ENCODE assay signal across 18 cellular contexts in the genomic region with DNA sequence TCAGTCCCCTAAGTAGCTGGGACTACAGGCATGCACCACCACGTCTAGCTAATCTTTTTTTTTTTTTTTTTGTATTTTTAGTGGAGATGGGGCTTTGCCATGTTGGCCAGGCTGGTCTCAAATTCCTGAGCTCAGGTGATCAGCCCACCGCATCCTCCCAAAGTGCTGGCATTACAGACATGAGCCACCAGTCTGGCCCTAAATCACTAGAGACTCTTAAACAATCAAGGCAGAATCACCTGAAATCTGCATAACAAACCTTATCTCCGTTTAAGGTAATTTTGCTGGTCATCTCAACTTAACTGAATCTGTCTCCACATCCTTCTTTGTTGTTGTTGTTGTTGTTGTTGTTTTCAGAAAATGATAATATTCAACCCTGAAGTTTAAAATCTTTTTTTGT. TPM values are rescaled to one million over a fixed set of nuclear protein-coding genes. Genes with fewer than 3 reads are reported as not detected.
DNase-seq lines count a peak whose midpoint lies in the region; ATAC-seq, FAIRE-seq and TF ChIP-seq lines count a peak whose summit lies in the region.
"Had no signal": no experiment of that assay in that cellular context is flagged by ENCODE, and none has a peak within 500 bp of the region (broad histone marks: within the 10 kb centered on the region; RNA-seq: fewer than 3 reads in every experiment).

No MANE protein-coding gene starts in this region.

- H3K36me3 Mint-ChIP-seq in GM23338 (ENCODE audit: low read depth), result peaks cover 29% of the 10 kb centered on the region

- no peak for TF ChIP-seq RAD21 in H1 (IDR thresholded peaks at IDR 0.05 in 1 of 2, conservative IDR thresholded peaks at IDR 0.05 in 1 of 2; ENCODE audit: low read depth in 2 of 2, low read length in 2 of 2)

- intact Hi-C loops in breast epithelium (cut with DNase I; ENCODE audit: low total_unique reads), result no loop called here

- H3K27me3 ChIP-seq in GM23338 (ENCODE audit: insufficient read depth), result no peaks in the 10 kb centered on the region
- no peaks in the 10 kb centered on the region for H3K27me3 ChIP-seq in Karpas-422 (ENCODE audit: low read length)
- H3K27me3 ChIP-seq in H1 (replicated peaks in 1 of 4; ENCODE audit: control insufficient read depth in 3 of 4, extremely low read depth in 1 of 4, insufficient read depth in 3 of 4, low read length in 3 of 4), result no peaks in the 10 kb centered on the region
- H3K27me3 ChIP-seq in breast epithelium, result no peaks in the 10 kb centered on the region

- H3K4ac ChIP-seq in H1 (replicated peaks; ENCODE audit: insufficient read length, low read depth, low read length), result no peak overlapping the region

- TF ChIP-seq CTCF in GM23338 (conservative IDR thresholded peaks at IDR 0.05; ENCODE audit: low read depth in 2 of 2), result no peak
- no peak for TF ChIP-seq CTCF in H1 (IDR thresholded peaks at IDR 0.05; ENCODE audit: control extremely low read depth in 1 of 3, insufficient read depth in 1 of 3, low read depth in 1 of 3, low read length in 3 of 3)
- no peak for TF ChIP-seq CTCF in foreskin fibroblast (IDR thresholded peaks at IDR 0.05; ENCODE audit: low read depth, low read length)
- no peak for TF ChIP-seq CTCF in breast epithelium (IDR thresholded peaks at IDR 0.05)

- H3F3A ChIP-seq in GM23338 (replicated peaks; ENCODE audit: low read depth), result 0 out of 2 replicates have a peak, but pooled peaks cover 4% of the 10 kb centered on the region

- no peak overlapping the region for H2AK5ac ChIP-seq in H1 (ENCODE audit: low read depth, low read length)

- TF ChIP-seq EP300 in H1 (IDR thresholded peaks at IDR 0.05; ENCODE audit: borderline replicate concordance in 1 of 2, low read depth in 2 of 2, low read length in 2 of 2), result no peak

- H2BK20ac ChIP-seq in H1 (ENCODE audit: low read length), result no peak overlapping the region

- H2BK120ac ChIP-seq in H1 (replicated peaks; ENCODE audit: low read depth, low read length), result no peak overlapping the region

- H3K27me3 Mint-ChIP-seq in GM23338 (ENCODE audit: insufficient read depth, low read depth, poor library complexity), result peaks cover 2% of the 10 kb centered on the region

- CTCF ChIA-PET in H1 (lab: Charles Lee; ENCODE audit: partially characterized antibody), result interaction anchor here (0.6 to 1.2 kb wide), 2 partner anchors 11 to 320 kb away, joined by 3 to 5 read pairs; no protein-coding TSS in a partner anchor

- no peaks in the 10 kb centered on the region for H3K23me2 ChIP-seq in H1 (ENCODE audit: low read depth, low read length)

- H3K56ac ChIP-seq in H1 (replicated peaks; ENCODE audit: insufficient read length, low read depth, low read length), result no peak overlapping the region

- H4K20me1 ChIP-seq in GM23338 (replicated peaks; ENCODE audit: insufficient read depth) (no peaks in the 10 kb centered on the region), Karpas-422 (ENCODE audit: insufficient read depth, low read depth, low read length) (no peaks in the 10 kb centered on the region), H1 (replicated peaks in 1 of 2; ENCODE audit: control insufficient read depth in 1 of 2, insufficient read depth in 2 of 2, low read length in 2 of 2) (no peaks in the 10 kb centered on the region)

- no peak overlapping the region for H4K5ac ChIP-seq in H1 (ENCODE audit: insufficient read length, low read depth, low read length)

- WGBS in H1 (ENCODE audit: extremely low coverage in 1 of 2, insufficient coverage in 1 of 2, insufficient read length in 1 of 2, insufficient replicate concordance in 2 of 2, low coverage in 1 of 2, low lambda C conversion rate in 2 of 2, missing lambda C conversion rate in 1 of 2), 2 experiments, result 40% methylated on average over 2 of the region's 3 CpGs; no CpG with 5 or more reads in 1 of the 2 experiments

- no peak overlapping the region for H4K91ac ChIP-seq in H1 (replicated peaks; ENCODE audit: insufficient read length, low read length)

- no peak overlapping the region; the same call in 1 of the 2 replicates for H2BK5ac ChIP-seq in H1 (ENCODE audit: low read depth, low read length)

- TF ChIP-seq POLR2A in H1 (IDR thresholded peaks at IDR 0.05; ENCODE audit: control extremely low read depth in 1 of 2, low read depth in 2 of 2, low read length in 2 of 2), result no peak
- no peak for TF ChIP-seq POLR2A in breast epithelium (IDR thresholded peaks at IDR 0.05)

- no peaks in the 10 kb centered on the region for H3K79me1 ChIP-seq in H1 (ENCODE audit: low read depth, low read length)

- ATAC-seq in GM23338 (peak; percentile 67), HG03378 (IDR thresholded peaks at IDR 0.05; ENCODE audit: unreplicated experiment) (no peak)
- ATAC-seq: A549 had no signal

- no peak overlapping the region for H4K8ac ChIP-seq in H1 (ENCODE audit: extremely low read depth, insufficient read depth, low read length)

- H3K9me2 ChIP-seq in GM23338 (ENCODE audit: insufficient read depth) (no peaks in the 10 kb centered on the region), Karpas-422 (replicated peaks; ENCODE audit: insufficient read depth, low read length) (no peaks in the 10 kb centered on the region)

- no peak overlapping the region for H3K18ac ChIP-seq in H1 (ENCODE audit: extremely low read depth, low read length)

- H3K9me3 ChIP-seq in Karpas-422 (ENCODE audit: low read length), result no peaks in the 10 kb centered on the region
- H3K9me3 ChIP-seq in H1 (ENCODE audit: insufficient read depth in 2 of 2, low read depth in 1 of 2, low read length in 1 of 2), result peaks cover 6 to 11% of the 10 kb centered on the region in 2 experiments; a peak in 2 of 4 replicates
- no peaks in the 10 kb centered on the region for H3K9me3 ChIP-seq in breast epithelium
- H3K9me3 ChIP-seq: A549, HAP-1 had no signal

- H3K36me3 ChIP-seq in GM23338 (ENCODE audit: insufficient read depth) (no peaks in the 10 kb centered on the region), Karpas-422 (ENCODE audit: insufficient read depth, low read length) (no peaks in the 10 kb centered on the region), H1 (ENCODE audit: control insufficient read depth in 2 of 4, insufficient read depth in 4 of 4, low read length in 3 of 4) (peaks cover 0 to 1% (median 0%) of the 10 kb centered on the region in 4 experiments; a peak in 1 of 8 replicates), breast epithelium (no peaks in the 10 kb centered on the region)
- H3K36me3 ChIP-seq: HAP-1 had no signal

- H3K79me2 ChIP-seq in GM23338 (replicated peaks; ENCODE audit: insufficient read depth) (no peaks in the 10 kb centered on the region), Karpas-422 (ENCODE audit: low read length) (no peaks in the 10 kb centered on the region), H1 (ENCODE audit: control insufficient read depth in 1 of 2, insufficient read depth in 2 of 2, low read length in 2 of 2) (no peaks in the 10 kb centered on the region)

- no peak overlapping the region for H3K23ac ChIP-seq in H1 (ENCODE audit: insufficient read length)

- no peak overlapping the region for H3K27ac Mint-ChIP-seq in GM23338
- H3K27ac Mint-ChIP-seq: CD4-positive, alpha-beta memory T cell; HFFc6 had no signal

- peaks cover 13% of the 10 kb centered on the region for H3K4me1 ChIP-seq in GM23338 (ENCODE audit: insufficient read depth)
- H3K4me1 ChIP-seq in Karpas-422 (ENCODE audit: low read length), result peaks cover 44% of the 10 kb centered on the region
- peaks cover 0 to 7% (median 3%) of the 10 kb centered on the region in 4 experiments; a peak in 4 of 7 replicates for H3K4me1 ChIP-seq in H1 (replicated peaks in 1 of 4; ENCODE audit: control insufficient read depth in 3 of 4, insufficient read depth in 4 of 4, low read length in 3 of 4)
- H3K4me1 ChIP-seq in breast epithelium, result no peaks in the 10 kb centered on the region
- H3K4me1 ChIP-seq: A549 had no signal

- peaks cover 37% of the 10 kb centered on the region for H3K9me3 Mint-ChIP-seq in GM23338
- H3K9me3 Mint-ChIP-seq: CD4-positive, alpha-beta memory T cell had no signal

- no peak for FAIRE-seq in H1 (lab: Jason Lieb, UNC)
- FAIRE-seq: A549, G401.6, GM12892 had no signal

- no peak overlapping the region; the same call in 2 of the 3 replicates for H3K4me3 Mint-ChIP-seq in GM23338
- H3K4me3 Mint-ChIP-seq: CD4-positive, alpha-beta memory T cell; HFFc6 had no signal

- H3K9ac ChIP-seq in Karpas-422 (ENCODE audit: low read length) (peak overlapping the region; percentile 11; the same call in 1 of the 2 replicates), H1 (replicated peaks in 1 of 4; ENCODE audit: extremely low read depth in 1 of 4, low read depth in 3 of 4, low read length in 3 of 4) (no peak overlapping the region)

- H2AFZ ChIP-seq in GM23338 (no peak overlapping the region), Karpas-422 (ENCODE audit: low read length) (no peak overlapping the region), H1 (ENCODE audit: low read length) (no peak overlapping the region)

- H3K27ac ChIP-seq in GM23338 (ENCODE audit: low read depth), result peak overlapping the region; percentile 42; the same call in 1 of the 2 replicates
- H3K27ac ChIP-seq in Karpas-422 (ENCODE audit: low read length), result peak overlapping the region; percentile 79
- H3K27ac ChIP-seq in H1 (ENCODE audit: low read depth, low read length), result no peak overlapping the region
- H3K27ac ChIP-seq in breast epithelium, result no peak overlapping the region
- H3K27ac ChIP-seq: A549 had no signal

- H3K14ac ChIP-seq in H1 (ENCODE audit: insufficient read length), result no peak overlapping the region

- H3K4me3 ChIP-seq in GM23338 (no peak overlapping the region), Karpas-422 (ENCODE audit: low read length) (peak overlapping the region; percentile 10), H1 (ENCODE audit: extremely low read depth in 1 of 4, insufficient read depth in 2 of 4, low read depth in 3 of 4, low read length in 4 of 4) (no peak overlapping the region), foreskin fibroblast (ENCODE audit: low read depth in 1 of 2, low read length in 2 of 2) (no peak overlapping the region), breast epithelium (no peak overlapping the region)
- H3K4me3 ChIP-seq: A549, HAP-1 had no signal

- POLR2A ChIA-PET in H1 (lab: Charles Lee; ENCODE audit: partially characterized antibody), result interaction anchor here (0.7 to 2.2 kb wide), 3 partner anchors 9 to 29 kb away, joined by 3 to 6 read pairs (median 4); partner anchors contain the start of gene PCNP

- no peak overlapping the region for H2BK12ac ChIP-seq in H1 (ENCODE audit: low read depth, low read length)

- H2BK15ac ChIP-seq in H1 (ENCODE audit: low read length), result no peak overlapping the region

- DNase-seq in GM23338 (ENCODE audit: low spot score), result peak; percentile 62
- peak; percentile 38 for DNase-seq in Karpas-422
- DNase-seq in H1 (ENCODE audit: low read depth in 1 of 2, low spot score in 2 of 2), result no peak
- DNase-seq in foreskin fibroblast, result no peak
- no peak for DNase-seq in breast epithelium (ENCODE audit: low spot score in 2 of 2)
- DNase-seq: 8988T; C1 segment of cervical spinal cord; Calu3; CD4-positive, alpha-beta memory T cell; COR-L47; DMS153; DND-41; HFFc6 had no signal

- peaks cover 17% of the 10 kb centered on the region for H3K4me1 Mint-ChIP-seq in GM23338

- H3K4me2 ChIP-seq in GM23338 (peak overlapping the region; percentile 2; the same call in 1 of the 2 replicates), Karpas-422 (ENCODE audit: low read depth, low read length, poor library complexity, severe bottlenecking) (peak overlapping the region; percentile 58), H1 (ENCODE audit: insufficient read depth in 1 of 2, low read depth in 2 of 2, low read length in 2 of 2) (0 out of 4 replicates have a peak overlapping the region, but pooled peaks of 1 of the 2 experiments have one; percentile 33)
- H3K4me2 ChIP-seq: A549 had no signal

RNA-seq across cellular contexts. Expression of gene TRMT10C, which starts 5.6 kb away (rescaled TPM):
- total RNA-seq in GM23338 (2014; rRNA removed; shearing (Covaris generic)), result 59.7 and 61.9 TPM in 2 replicates
- polyA plus RNA-seq in GM23338 (2016; fragmentation: Nextera tagmentation; extraction: Ambion mirVana) (133 and 145 TPM in 2 replicates), H1 (2011; rRNA removed) (22.3 and 27.4 TPM in 2 replicates)
- 24.9 and 47.9 TPM in 2 replicates for total RNA-seq in Karpas-422 (2014; rRNA removed; shearing (Covaris generic); ENCODE audit: low replicate concordance)
- 49.4 and 55.9 TPM in 2 replicates for total RNA-seq in H1 (2021; fragmentation: NEBNext Ultra II Directional; extraction: Animal tissue kit (Norgen Biotek cat#: 25700))
- 26.7 TPM for polyA plus RNA-seq in H1 (2011; cell fraction: cytosol; rRNA removed)
- 9.4 TPM for polyA plus RNA-seq in H1 (2011; cell fraction: nucleus; rRNA removed)
- 24.3 to 54.2 TPM (median 27.3 TPM) in 4 replicates for polyA plus RNA-seq in H1 (2012, experiment 1 of 2)
- 4.7 TPM for polyA plus RNA-seq in H1 (2012, experiment 2 of 2)
- 71.6 TPM for polyA plus RNA-seq in H1 (2013, experiment 1 of 2)
- polyA plus RNA-seq in H1 (2013, experiment 2 of 2), result 67.6 TPM
- 15.6 and 21.5 TPM in 2 replicates for polyA minus RNA-seq in H1 (2011; rRNA and poly(A)+ RNA removed)
- polyA minus RNA-seq in H1 (2011; cell fraction: cytosol; rRNA and poly(A)+ RNA removed), result 19.5 TPM
- 19.5 TPM for polyA minus RNA-seq in H1 (2011; cell fraction: nucleus; rRNA and poly(A)+ RNA removed)
- total RNA-seq in breast epithelium, result 10 to 100 TPM; 17.8 to 27.2 (median 25.6) TPM

RNA-seq across cellular contexts. Expression of gene PCNP, which starts 17.9 kb away (rescaled TPM):
- total RNA-seq in GM23338 (2014; rRNA removed; shearing (Covaris generic)), result 134 and 139 TPM in 2 replicates
- 151 and 185 TPM in 2 replicates for polyA plus RNA-seq in GM23338 (2016; fragmentation: Nextera tagmentation; extraction: Ambion mirVana)
- 37.9 and 90.3 TPM in 2 replicates for total RNA-seq in Karpas-422 (2014; rRNA removed; shearing (Covaris generic); ENCODE audit: low replicate concordance)
- total RNA-seq in H1 (2021; fragmentation: NEBNext Ultra II Directional; extraction: Animal tissue kit (Norgen Biotek cat#: 25700)), result 188 and 192 TPM in 2 replicates
- 16.4 and 29.1 TPM in 2 replicates for polyA plus RNA-seq in H1 (2011; rRNA removed)
- 52.1 TPM for polyA plus RNA-seq in H1 (2011; cell fraction: cytosol; rRNA removed)
- 8.5 TPM for polyA plus RNA-seq in H1 (2011; cell fraction: nucleus; rRNA removed)
- 86.8 to 152 TPM (median 95.0 TPM) in 4 replicates for polyA plus RNA-seq in H1 (2012, experiment 1 of 2)
- 13.8 TPM for polyA plus RNA-seq in H1 (2012, experiment 2 of 2)
- 85.8 TPM for polyA plus RNA-seq in H1 (2013, experiment 1 of 2)
- polyA plus RNA-seq in H1 (2013, experiment 2 of 2), result 85.5 TPM
- polyA minus RNA-seq in H1 (2011; rRNA and poly(A)+ RNA removed), result 17.0 and 18.0 TPM in 2 replicates
- polyA minus RNA-seq in H1 (2011; cell fraction: cytosol; rRNA and poly(A)+ RNA removed), result 21.3 TPM
- polyA minus RNA-seq in H1 (2011; cell fraction: nucleus; rRNA and poly(A)+ RNA removed), result 23.9 TPM
- total RNA-seq in breast epithelium, result 100 to 1,000 TPM in 2 of 3 donors, 10 to 100 TPM in 1; 96.2 to 127 (median 120) TPM

RNA-seq across cellular contexts. Expression of gene SENP7, which starts 43.1 kb away (rescaled TPM):
- total RNA-seq in GM23338 (2014; rRNA removed; shearing (Covaris generic)), result 9.0 and 11.0 TPM in 2 replicates
- polyA plus RNA-seq in GM23338 (2016; fragmentation: Nextera tagmentation; extraction: Ambion mirVana) (4.5 and 5.0 TPM in 2 replicates), H1 (2011; rRNA removed) (1.6 and 2.8 TPM in 2 replicates)
- 15.3 and 31.6 TPM in 2 replicates for total RNA-seq in Karpas-422 (2014; rRNA removed; shearing (Covaris generic); ENCODE audit: low replicate concordance)
- 6.5 and 7.8 TPM in 2 replicates for total RNA-seq in H1 (2021; fragmentation: NEBNext Ultra II Directional; extraction: Animal tissue kit (Norgen Biotek cat#: 25700))
- 5.1 TPM for polyA plus RNA-seq in H1 (2011; cell fraction: cytosol; rRNA removed)
- 7.3 TPM for polyA plus RNA-seq in H1 (2011; cell fraction: nucleus; rRNA removed)
- 3.3 to 6.8 TPM (median 4.5 TPM) in 4 replicates for polyA plus RNA-seq in H1 (2012, experiment 1 of 2)
- 0.39 TPM for polyA plus RNA-seq in H1 (2012, experiment 2 of 2)
- polyA plus RNA-seq in H1 (2013, experiment 1 of 2), result 6.7 TPM
- polyA plus RNA-seq in H1 (2013, experiment 2 of 2), result 5.7 TPM
- 11.0 and 18.8 TPM in 2 replicates for polyA minus RNA-seq in H1 (2011; rRNA and poly(A)+ RNA removed)
- 7.0 TPM for polyA minus RNA-seq in H1 (2011; cell fraction: cytosol; rRNA and poly(A)+ RNA removed)
- polyA minus RNA-seq in H1 (2011; cell fraction: nucleus; rRNA and poly(A)+ RNA removed), result 37.0 TPM
- 10 to 100 TPM; 26.6 to 43.2 (median 26.9) TPM for total RNA-seq in breast epithelium

Comparison
In these comparisons a context has a peak if more than half of its experiments do, and no peak if none do; other contexts are left out.
1. DNase-seq: peak in GM23338 (single experiment) and Karpas-422 (single experiment); none in H1 (0 of 2), foreskin fibroblast (0 of 2) and breast epithelium (0 of 2).
2. H3K27ac ChIP-seq: peak in GM23338 (single experiment) and Karpas-422 (single experiment); none in H1 (single experiment) and breast epithelium (0 of 2).